17 cellular contexts compared by ENCODE assay signal in genomic region chr18:11324510-11324909, GRCh38.
DNase-seq lines count a peak whose midpoint lies in the region; ATAC-seq and TF ChIP-seq lines count a peak whose summit lies in the region.
"Had no signal": no experiment of that assay in that cellular context is flagged by ENCODE, and none has a peak within 500 bp of the region (broad histone marks: within the 10 kb centered on the region; RNA-seq: fewer than 3 reads in every experiment).

No MANE protein-coding gene starts in this region.

- no peak overlapping the region for H3K4me3 Mint-ChIP-seq in osteocyte (ENCODE audit: unreplicated experiment)
- no peak overlapping the region for H3K4me3 Mint-ChIP-seq in activated naive CD8-positive, alpha-beta T cell treated with anti-CD3 and anti-CD28 coated beads, Interleukin-2, amount 50 U/mL, for 24 hours
- H3K4me3 Mint-ChIP-seq: activated T-helper 17 cell treated with anti-CD3 and anti-CD28 coated beads, Interleukin-2, amount 50 U/mL, for 72 hours; CD8-positive, alpha-beta memory T cell; stimulated activated naive CD8-positive, alpha-beta T cell treated with anti-CD3 and anti-CD28 coated beads, Interleukin-15, Interleukin-2, amounts not matched to agents 100 ng/mL and 50 ng/mL, for 24 hours had no signal

- peak overlapping the region; percentile 92 for H3K27ac Mint-ChIP-seq in osteocyte (ENCODE audit: unreplicated experiment)
- no peak overlapping the region for H3K27ac Mint-ChIP-seq in activated naive CD8-positive, alpha-beta T cell treated with anti-CD3 and anti-CD28 coated beads, Interleukin-2, amount 50 U/mL, for 24 hours
- H3K27ac Mint-ChIP-seq: activated T-helper 17 cell treated with anti-CD3 and anti-CD28 coated beads, Interleukin-2, amount 50 U/mL, for 72 hours; CD8-positive, alpha-beta memory T cell; stimulated activated naive CD8-positive, alpha-beta T cell treated with anti-CD3 and anti-CD28 coated beads, Interleukin-15, Interleukin-2, amounts not matched to agents 100 ng/mL and 50 ng/mL, for 24 hours had no signal

- H3K9me3 ChIP-seq in MG63, result no peaks in the 10 kb centered on the region
- H3K9me3 ChIP-seq: heart right ventricle, sigmoid colon had no signal

- no peaks in the 10 kb centered on the region for H3K27me3 Mint-ChIP-seq in osteocyte (ENCODE audit: unreplicated experiment)
- H3K27me3 Mint-ChIP-seq in activated naive CD8-positive, alpha-beta T cell treated with anti-CD3 and anti-CD28 coated beads, Interleukin-2, amount 50 U/mL, for 24 hours, result peaks cover 2% of the 10 kb centered on the region
- H3K27me3 Mint-ChIP-seq: CD8-positive, alpha-beta memory T cell; stimulated activated naive CD8-positive, alpha-beta T cell treated with anti-CD3 and anti-CD28 coated beads, Interleukin-15, Interleukin-2, amounts not matched to agents 100 ng/mL and 50 ng/mL, for 24 hours had no signal

- H3K36me3 Mint-ChIP-seq in osteocyte (ENCODE audit: unreplicated experiment), result no peaks in the 10 kb centered on the region
- H3K36me3 Mint-ChIP-seq in activated naive CD8-positive, alpha-beta T cell treated with anti-CD3 and anti-CD28 coated beads, Interleukin-2, amount 50 U/mL, for 24 hours (ENCODE audit: low read depth), result no peaks in the 10 kb centered on the region
- H3K36me3 Mint-ChIP-seq: CD8-positive, alpha-beta memory T cell had no signal

- H3K4me3 ChIP-seq in MG63, result no peak overlapping the region
- no peak overlapping the region for H3K4me3 ChIP-seq in cardiac fibroblast (replicated peaks in 1 of 2; ENCODE audit: low read depth in 2 of 2, low read length in 2 of 2)
- H3K4me3 ChIP-seq: heart right ventricle, sigmoid colon had no signal

- peaks cover 82% of the 10 kb centered on the region for H3K4me1 Mint-ChIP-seq in osteocyte (ENCODE audit: unreplicated experiment)
- H3K4me1 Mint-ChIP-seq in activated naive CD8-positive, alpha-beta T cell treated with anti-CD3 and anti-CD28 coated beads, Interleukin-2, amount 50 U/mL, for 24 hours, result peaks cover 2% of the 10 kb centered on the region
- H3K4me1 Mint-ChIP-seq: activated T-helper 17 cell treated with anti-CD3 and anti-CD28 coated beads, Interleukin-2, amount 50 U/mL, for 72 hours; CD8-positive, alpha-beta memory T cell had no signal

- no peak for ATAC-seq in activated naive CD8-positive, alpha-beta T cell treated with anti-CD3 and anti-CD28 coated beads, Interleukin-2, amount 50 U/mL, for 24 hours
- ATAC-seq: heart right ventricle had no signal

- no peaks in the 10 kb centered on the region for H3K36me3 ChIP-seq in MG63
- H3K36me3 ChIP-seq: heart right ventricle, sigmoid colon had no signal

- peaks cover 5% of the 10 kb centered on the region for H3K9me3 Mint-ChIP-seq in osteocyte (ENCODE audit: unreplicated experiment)
- H3K9me3 Mint-ChIP-seq in activated naive CD8-positive, alpha-beta T cell treated with anti-CD3 and anti-CD28 coated beads, Interleukin-2, amount 50 U/mL, for 24 hours, result no peaks in the 10 kb centered on the region
- H3K9me3 Mint-ChIP-seq: activated T-helper 17 cell treated with anti-CD3 and anti-CD28 coated beads, Interleukin-2, amount 50 U/mL, for 72 hours; stimulated activated naive CD8-positive, alpha-beta T cell treated with anti-CD3 and anti-CD28 coated beads, Interleukin-15, Interleukin-2, amounts not matched to agents 100 ng/mL and 50 ng/mL, for 24 hours had no signal

- no peaks in the 10 kb centered on the region for H3K27me3 ChIP-seq in MG63
- H3K27me3 ChIP-seq: heart right ventricle, sigmoid colon had no signal

- TF ChIP-seq CTCF in cardiac fibroblast (IDR thresholded peaks at IDR 0.05; ENCODE audit: low read depth, low read length) (no peak), osteocyte (IDR thresholded peaks at IDR 0.05) (no peak)

- DNase-seq in ELR (ENCODE audit: low read depth), result peak; percentile 31
- peak; percentile 34 for DNase-seq in MG63
- DNase-seq in cardiac fibroblast (ENCODE audit: low read depth in 2 of 2), result peak; percentile 17 to 54
- DNase-seq in osteocyte (ENCODE audit: extremely low spot score, unreplicated experiment), result no peak
- DNase-seq in activated naive CD4-positive, alpha-beta T cell treated with Interleukin-2 at 50 U/mL for 16 hours, result no peak
- DNase-seq in activated naive CD8-positive, alpha-beta T cell treated with anti-CD3 and anti-CD28 coated beads, Interleukin-2, amount 50 U/mL, for 24 hours, result no peak
- no peak for DNase-seq in activated CD8-positive, alpha-beta memory T cell treated with anti-CD3 and anti-CD28 coated beads, Interleukin-2, amount 50 U/mL, for 4 hours
- DNase-seq in kidney glomerular epithelial cell (lab: John Stamatoyannopoulos, UW), result no peak
- DNase-seq: caudate nucleus; CD8-positive, alpha-beta memory T cell; heart right ventricle; NCI-H510A treated with DMSO at 0.1 percent for 48 hours; occipital lobe; sigmoid colon; stimulated activated CD4-positive, alpha-beta T cell treated with anti-CD3 and anti-CD28 coated beads, Interleukin-2, amount 100 ng/mL, for 48 hours had no signal

Comparison
In these comparisons a context has a peak if more than half of its experiments do, and no peak if none do; other contexts are left out.
1. DNase-seq: peak in ELR (single experiment), MG63 (single experiment) and cardiac fibroblast (2 of 2); none in osteocyte (single experiment), activated naive CD4-positive, alpha-beta T cell treated with Interleukin-2 at 50 U/mL for 16 hours (single experiment), activated naive CD8-positive, alpha-beta T cell treated with anti-CD3 and anti-CD28 coated beads, Interleukin-2, amount 50 U/mL, for 24 hours (single experiment), activated CD8-positive, alpha-beta memory T cell treated with anti-CD3 and anti-CD28 coated beads, Interleukin-2, amount 50 U/mL, for 4 hours (single experiment) and kidney glomerular epithelial cell (single experiment).